In genomic region chr1:37764888-37765441, GRCh38 we compare ENCODE assay signal across 10 cellular contexts. TPM values are rescaled to one million over a fixed set of nuclear protein-coding genes. Genes with fewer than 3 reads are reported as not detected.
DNase-seq lines count a peak whose midpoint lies in the region; ATAC-seq and TF ChIP-seq lines count a peak whose summit lies in the region.
"Had no signal": no experiment of that assay in that cellular context is flagged by ENCODE, and none has a peak within 500 bp of the region (broad histone marks: within the 10 kb centered on the region; RNA-seq: fewer than 3 reads in every experiment).

Gene EPHA10 (minus strand): TSS chr1:37765120. CDS start chr1:37765066, 54 bp downstream.

- no peak for ATAC-seq in GM18520 (IDR thresholded peaks at IDR 0.05; ENCODE audit: unreplicated experiment)

- no peaks in the 10 kb centered on the region for H3K36me3 Mint-ChIP-seq in activated naive CD4-positive, alpha-beta T cell treated with anti-CD3 and anti-CD28 coated beads, Interleukin-2, amount 50 U/mL, for 24 hours
- no peaks in the 10 kb centered on the region for H3K36me3 Mint-ChIP-seq in glutamatergic neuron (ENCODE audit: unreplicated experiment)
- H3K36me3 Mint-ChIP-seq in osteocyte (ENCODE audit: unreplicated experiment), result no peaks in the 10 kb centered on the region

- H3K4me3 ChIP-seq in spleen, result peak within 1 kb of the TSS in 1 of 8 donors; percentile 28
- H3K4me3 ChIP-seq in HAP-1, result no peak within 1 kb of the TSS
- H3K4me3 ChIP-seq: BLaER1 had no signal

- H3K27ac ChIP-seq in spleen, result no peak within 1 kb of the TSS
- H3K27ac ChIP-seq: BLaER1 had no signal

- no peak for TF ChIP-seq CTCF in glutamatergic neuron (IDR thresholded peaks at IDR 0.05; ENCODE audit: partially characterized antibody, unreplicated experiment)
- no peak for TF ChIP-seq CTCF in spleen (IDR thresholded peaks at IDR 0.05 in 8 of 11, conservative IDR thresholded peaks at IDR 0.05 in 3 of 11)
- no peak for TF ChIP-seq CTCF in osteocyte (IDR thresholded peaks at IDR 0.05)

- H3K36me3 ChIP-seq in spleen (no peaks in the 10 kb centered on the region), HAP-1 (replicated peaks) (no peaks in the 10 kb centered on the region)
- H3K36me3 ChIP-seq: BLaER1 had no signal

- H3K4me1 ChIP-seq in spleen, result peaks cover 0 to 18% (median 0%) of the 10 kb centered on the region in 6 donors
- no peaks in the 10 kb centered on the region for H3K4me1 ChIP-seq in HAP-1

- H3K27me3 Mint-ChIP-seq in activated naive CD4-positive, alpha-beta T cell treated with anti-CD3 and anti-CD28 coated beads, Interleukin-2, amount 50 U/mL, for 24 hours, result peaks cover 48% of the 10 kb centered on the region
- H3K27me3 Mint-ChIP-seq in glutamatergic neuron (ENCODE audit: unreplicated experiment) (peaks cover 21% of the 10 kb centered on the region), osteocyte (ENCODE audit: unreplicated experiment) (peaks cover 54% of the 10 kb centered on the region)

- in situ Hi-C loops in HAP-1 (cut with MboI; ENCODE audit: low sequenced_read_pairs), result no loop called here

- H3K9me3 Mint-ChIP-seq in activated naive CD4-positive, alpha-beta T cell treated with anti-CD3 and anti-CD28 coated beads, Interleukin-2, amount 50 U/mL, for 24 hours, result no peaks in the 10 kb centered on the region
- H3K9me3 Mint-ChIP-seq in glutamatergic neuron (ENCODE audit: unreplicated experiment), result no peaks in the 10 kb centered on the region
- H3K9me3 Mint-ChIP-seq in osteocyte (ENCODE audit: unreplicated experiment), result no peaks in the 10 kb centered on the region

- H3K4me3 Mint-ChIP-seq in activated naive CD4-positive, alpha-beta T cell treated with anti-CD3 and anti-CD28 coated beads, Interleukin-2, amount 50 U/mL, for 24 hours, result peak within 1 kb of the TSS; percentile 57
- H3K4me3 Mint-ChIP-seq in glutamatergic neuron (ENCODE audit: unreplicated experiment) (peak within 1 kb of the TSS; percentile 99), osteocyte (ENCODE audit: unreplicated experiment) (no peak within 1 kb of the TSS)

- WGBS in spleen, 5 donors, result 6 to 10% (median 8%) methylated on average over 20 to 33 of the region's 33 CpGs

- DNase-seq in activated naive CD4-positive, alpha-beta T cell (lab: John Stamatoyannopoulos, UW), result no peak
- DNase-seq in NCI-H748 treated with DMSO at 0.1 percent for 48 hours (lab: John Stamatoyannopoulos, UW) (peak; percentile 45), glutamatergic neuron (peak; percentile 96), spleen (no peak), osteocyte (ENCODE audit: extremely low spot score, unreplicated experiment) (no peak), HAP-1 (ENCODE audit: low spot score in 2 of 2) (no peak)

- H3K27me3 ChIP-seq in spleen (replicated peaks in 1 of 7), result peaks cover 0 to 100% (median 55%) of the 10 kb centered on the region in 7 donors
- peaks cover 42% of the 10 kb centered on the region for H3K27me3 ChIP-seq in HAP-1 (ENCODE audit: low read depth)

- peaks cover 18% of the 10 kb centered on the region for H3K4me1 Mint-ChIP-seq in activated naive CD4-positive, alpha-beta T cell treated with anti-CD3 and anti-CD28 coated beads, Interleukin-2, amount 50 U/mL, for 24 hours
- H3K4me1 Mint-ChIP-seq in glutamatergic neuron (ENCODE audit: low read depth, unreplicated experiment) (peaks cover 11% of the 10 kb centered on the region), osteocyte (ENCODE audit: unreplicated experiment) (peaks cover 3% of the 10 kb centered on the region)

- peaks cover 0 to 4% (median 0%) of the 10 kb centered on the region in 8 donors for H3K9me3 ChIP-seq in spleen
- no peaks in the 10 kb centered on the region for H3K9me3 ChIP-seq in HAP-1
- H3K9me3 ChIP-seq: BLaER1 had no signal

- no peak for TF ChIP-seq POLR2A in spleen (IDR thresholded peaks at IDR 0.05)

- no peak within 1 kb of the TSS for H3K27ac Mint-ChIP-seq in activated naive CD4-positive, alpha-beta T cell treated with anti-CD3 and anti-CD28 coated beads, Interleukin-2, amount 50 U/mL, for 24 hours
- H3K27ac Mint-ChIP-seq in glutamatergic neuron (ENCODE audit: unreplicated experiment), result peak within 1 kb of the TSS; percentile 54
- H3K27ac Mint-ChIP-seq in osteocyte (ENCODE audit: unreplicated experiment), result no peak within 1 kb of the TSS

- intact Hi-C loops in spleen (cut with DNase I; ENCODE audit: low total_unique reads), result no loop called here

RNA-seq across cellular contexts. Expression of gene EPHA10, which starts in this region (rescaled TPM):
- total RNA-seq in glutamatergic neuron (ENCODE audit: unreplicated experiment) (4.8 TPM), spleen (under 1 TPM in 4 of 7 donors, not detected in 3; 0.07 to 0.43 (median 0.26) TPM), osteocyte (not detected in 2 replicates)
- under 1 TPM; 0.02 to 0.10 (median 0.02) TPM for polyA plus RNA-seq in spleen
- total RNA-seq: T-helper 1 cell treated with Interleukin-12 subunit alpha and Interleukin-12 subunit beta and Interleukin-4 antibody, amounts not matched to agents 30 ng/mL and 1 ng/mL, for 36 hours had no signal

Comparison
In these comparisons a context has a peak if more than half of its experiments do, and no peak if none do; other contexts are left out.
1. DNase-seq: peak in NCI-H748 treated with DMSO at 0.1 percent for 48 hours (single experiment) and glutamatergic neuron (single experiment); none in activated naive CD4-positive, alpha-beta T cell (0 of 4), spleen (single experiment), osteocyte (single experiment) and HAP-1 (0 of 2).